29 cellular contexts compared by ENCODE assay signal in the genomic region with DNA sequence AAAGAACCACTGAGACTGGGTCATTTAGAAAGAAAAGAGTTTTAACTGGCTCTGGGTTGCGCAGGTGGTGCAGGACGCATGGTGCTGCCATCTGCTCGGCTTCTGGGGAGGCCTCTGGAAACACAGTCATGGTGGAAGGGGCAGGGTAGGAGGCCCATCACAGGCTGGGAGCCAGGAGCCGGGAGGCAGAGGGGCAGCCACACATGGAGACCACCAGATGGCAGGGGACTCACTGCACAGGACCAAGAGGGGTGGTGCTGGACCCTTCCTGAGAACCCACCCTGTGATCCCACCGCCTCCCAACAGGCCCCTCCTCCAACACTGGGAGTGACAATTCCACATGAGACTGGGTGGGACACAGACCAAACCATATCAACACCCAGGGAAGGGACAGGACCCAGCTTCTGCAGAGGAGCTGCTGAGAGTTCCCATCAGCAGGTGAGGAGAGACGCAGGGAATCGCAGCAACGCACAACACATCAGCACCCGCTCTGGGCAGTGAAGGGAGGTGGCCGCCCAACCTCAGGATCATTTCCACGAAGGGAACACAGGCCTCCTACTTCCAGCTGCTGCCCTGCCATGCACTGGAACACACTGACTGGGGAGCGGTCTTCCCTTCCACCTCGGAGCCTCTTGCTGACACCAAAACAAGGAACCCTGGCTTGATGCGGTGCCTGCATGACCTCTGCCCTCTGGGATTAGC.
"Had no signal": no experiment of that assay in that cellular context is flagged by ENCODE, and none has a peak within 500 bp of the region (broad histone marks: within the 10 kb centered on the region; RNA-seq: fewer than 3 reads in every experiment).

No MANE protein-coding gene starts in this region.

- DNase-seq: activated CD4-positive, alpha-beta T cell treated with anti-CD3 and anti-CD28 coated beads for 48 hours; activated CD4-positive, alpha-beta T cell treated with anti-CD3 and anti-CD28 coated beads, Interleukin-2, amount 50 U/mL, for 4 hours; activated CD4-positive, CD25-positive, alpha-beta regulatory T cell treated with anti-CD3 and anti-CD28 coated beads, Interleukin-2, amount 50 U/mL, for 72 hours; activated CD8-positive, alpha-beta memory T cell treated with anti-CD3 and anti-CD28 coated beads, Interleukin-2, amount 50 U/mL, for 48 hours; activated CD8-positive, alpha-beta T cell treated with anti-CD3 and anti-CD28 coated beads, Interleukin-2, amount 10 ng/mL, durations not matched to agents 7 days and 5 days; activated effector memory CD4-positive, alpha-beta T cell treated with Interleukin-2 at 50 U/mL for 16 hours; activated naive CD4-positive, alpha-beta T cell; activated T-cell treated with anti-CD3 and anti-CD28 coated beads, Interleukin-2, amount 50 U/mL, for 1 hour; KG1; NCI-H1048; NCI-H1417 treated with DMSO at 0.1 percent for 48 hours; NCI-H1694; NCI-H2029; NCI-H2107; NCI-H345; NCI-H510A; NCI-H526 treated with DMSO at 0.1 percent for 48 hours; NCI-H82; Peyer's patch; SHP77; T-helper 17 cell; T-helper 9 cell had no signal

- H3K27ac ChIP-seq: brain microvascular endothelial cell, Peyer's patch, RWPE1, SJSA1 had no signal

- H3K9me3 ChIP-seq: Peyer's patch, SJSA1 had no signal

- H3K36me3 ChIP-seq: brain microvascular endothelial cell, Peyer's patch, SJSA1 had no signal

- H3K4me1 ChIP-seq: Peyer's patch had no signal

- H3K4me1 Mint-ChIP-seq: WTC11 had no signal

- ATAC-seq: activated CD8-positive, alpha-beta T cell treated with anti-CD3 and anti-CD28 coated beads, Interleukin-2, amount 10 ng/mL, durations not matched to agents 7 days and 5 days; T-helper 17 cell; WTC11 had no signal

- H3K36me3 Mint-ChIP-seq: activated naive CD4-positive, alpha-beta T cell treated with anti-CD3 and anti-CD28 coated beads, Interleukin-2, amount 50 U/mL, for 24 hours; IgD-negative memory B cell; WTC11 had no signal

- H3K27me3 Mint-ChIP-seq: activated naive CD4-positive, alpha-beta T cell treated with anti-CD3 and anti-CD28 coated beads, Interleukin-2, amount 50 U/mL, for 24 hours; T-helper 17 cell had no signal

- H3K4me3 ChIP-seq: Peyer's patch, SJSA1 had no signal

- H3K27me3 ChIP-seq: brain microvascular endothelial cell, Peyer's patch, SJSA1 had no signal

- H3K4me3 Mint-ChIP-seq: activated CD8-positive, alpha-beta T cell treated with anti-CD3 and anti-CD28 coated beads, Interleukin-2, amount 10 ng/mL, durations not matched to agents 7 days and 5 days; activated naive CD4-positive, alpha-beta T cell treated with anti-CD3 and anti-CD28 coated beads, Interleukin-2, amount 50 U/mL, for 24 hours; activated T-helper 1 cell treated with anti-CD3 and anti-CD28 coated beads, Interleukin-12 subunit alpha, Interleukin-12 subunit beta, Interleukin-2, Interleukin-4 antibody, amounts not matched to agents 30 ng/mL and 10 ng/mL and 1 ng/mL, durations not matched to agents 14 hours and 24 hours and 36 hours; IgD-negative memory B cell; T-helper 17 cell; WTC11 had no signal

- H3K9me3 Mint-ChIP-seq: activated naive CD4-positive, alpha-beta T cell treated with anti-CD3 and anti-CD28 coated beads, Interleukin-2, amount 50 U/mL, for 24 hours; activated T-helper 1 cell treated with anti-CD3 and anti-CD28 coated beads, Interleukin-12 subunit alpha, Interleukin-12 subunit beta, Interleukin-2, Interleukin-4 antibody, amounts not matched to agents 30 ng/mL and 10 ng/mL and 1 ng/mL, durations not matched to agents 14 hours and 24 hours and 36 hours; WTC11 had no signal

- H3K27ac Mint-ChIP-seq: activated CD8-positive, alpha-beta T cell treated with anti-CD3 and anti-CD28 coated beads, Interleukin-2, amount 10 ng/mL, durations not matched to agents 7 days and 5 days; activated naive CD4-positive, alpha-beta T cell treated with anti-CD3 and anti-CD28 coated beads, Interleukin-2, amount 50 U/mL, for 24 hours; activated T-helper 1 cell treated with anti-CD3 and anti-CD28 coated beads, Interleukin-12 subunit alpha, Interleukin-12 subunit beta, Interleukin-2, Interleukin-4 antibody, amounts not matched to agents 30 ng/mL and 10 ng/mL and 1 ng/mL, durations not matched to agents 14 hours and 24 hours and 36 hours; IgD-negative memory B cell; WTC11 had no signal
